ENCODE assay signal across 8 cellular contexts in the genomic region with DNA sequence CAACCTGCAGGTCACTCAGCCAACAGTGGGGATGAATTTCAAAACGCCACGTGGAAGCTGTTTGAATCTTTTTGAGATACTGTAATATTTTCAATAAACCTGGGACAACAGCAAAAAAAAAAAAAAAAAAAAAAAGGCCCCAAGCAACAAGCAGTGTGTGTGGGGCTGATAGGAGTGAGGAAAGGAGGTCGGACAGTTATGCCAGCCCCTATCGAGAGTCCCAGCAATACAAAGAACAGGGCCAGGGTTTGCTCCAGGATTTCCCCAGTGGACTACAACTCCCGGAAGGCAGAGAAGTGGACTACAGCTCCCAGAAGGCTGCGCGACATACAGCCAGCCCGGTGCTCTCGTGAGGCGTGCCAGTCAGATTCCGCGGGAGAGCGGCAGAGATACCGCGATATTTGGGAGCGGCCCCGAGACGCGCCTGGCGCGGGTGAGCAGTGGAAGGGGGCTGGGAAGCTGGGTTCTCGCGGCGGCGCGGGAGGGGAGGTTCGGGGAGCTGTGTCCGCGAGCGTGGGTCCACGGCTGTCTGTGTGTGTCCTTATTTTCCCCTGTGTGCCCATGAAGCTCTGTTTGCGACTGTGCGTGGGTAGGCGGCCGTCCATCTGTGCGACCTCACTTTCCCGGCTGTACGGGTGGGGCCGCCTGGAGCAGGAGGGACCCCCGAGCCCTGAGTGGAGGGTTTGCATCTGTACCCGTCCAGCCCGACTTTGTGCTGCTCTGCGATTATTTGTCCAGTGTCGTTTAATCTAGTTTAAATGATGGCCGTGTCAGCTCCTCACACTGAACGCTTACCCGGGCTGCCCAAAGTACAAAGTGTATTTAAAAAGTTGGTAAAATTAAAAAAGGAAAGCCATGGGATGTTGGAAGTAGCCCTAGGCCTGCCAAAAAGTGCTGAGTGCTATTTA. TPM values are rescaled to one million over a fixed set of nuclear protein-coding genes. Genes with fewer than 3 reads are reported as not detected.
DNase-seq lines count a peak whose midpoint lies in the region; ATAC-seq and TF ChIP-seq lines count a peak whose summit lies in the region.

A gene with protein sequence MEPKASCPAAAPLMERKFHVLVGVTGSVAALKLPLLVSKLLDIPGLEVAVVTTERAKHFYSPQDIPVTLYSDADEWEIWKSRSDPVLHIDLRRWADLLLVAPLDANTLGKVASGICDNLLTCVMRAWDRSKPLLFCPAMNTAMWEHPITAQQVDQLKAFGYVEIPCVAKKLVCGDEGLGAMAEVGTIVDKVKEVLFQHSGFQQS (plus strand): TSS at position 397 of the 908 bp plus-strand sequence. CDS start 4,729 bp downstream, outside the sequence.

- no peaks in the 10 kb centered on the region for H3K27me3 ChIP-seq in BJ (ENCODE audit: control insufficient read depth, insufficient read depth, low read length)

- DNase-seq in BJ (ENCODE audit: low read depth) (peak; percentile 51), NCI-H69 (lab: John Stamatoyannopoulos, UW) (peak; percentile 95), coronary artery (ENCODE audit: low spot score) (peak; percentile 97), left colon (peak; percentile 97)
- DNase-seq in activated CD4-positive, alpha-beta T cell treated with anti-CD3 and anti-CD28 coated beads, Interleukin-2, amount 10 ng/mL, durations not matched to agents 7 days and 5 days, result peak; percentile 97
- DNase-seq in stimulated activated CD4-positive, alpha-beta T cell treated with anti-CD3 and anti-CD28 coated beads, Interleukin-1b, Interleukin-23, amount 100 ng/mL, for 48 hours, result peak; percentile 96

- TF ChIP-seq CTCF in BJ (IDR thresholded peaks at IDR 0.05; ENCODE audit: insufficient read depth, low read depth, low read length) (no peak), coronary artery (IDR thresholded peaks at IDR 0.05) (no peak)

- H3K27ac ChIP-seq in coronary artery, result peak within 1 kb of the TSS; percentile 86 to 88

- H3K36me3 Mint-ChIP-seq in activated CD4-positive, alpha-beta T cell treated with anti-CD3 and anti-CD28 coated beads, Interleukin-2, amount 10 ng/mL, durations not matched to agents 7 days and 5 days (ENCODE audit: low read depth), result peaks cover 5% of the 10 kb centered on the region

- no peaks in the 10 kb centered on the region for H3K9me3 Mint-ChIP-seq in activated CD4-positive, alpha-beta T cell treated with anti-CD3 and anti-CD28 coated beads, Interleukin-2, amount 10 ng/mL, durations not matched to agents 7 days and 5 days

- 0 out of 2 replicates have a peak, but pooled peaks cover 1% of the 10 kb centered on the region for H3K36me3 ChIP-seq in BJ (ENCODE audit: control insufficient read depth, insufficient read depth, low read length)

- H3K4me1 Mint-ChIP-seq in activated CD4-positive, alpha-beta T cell treated with anti-CD3 and anti-CD28 coated beads, Interleukin-2, amount 10 ng/mL, durations not matched to agents 7 days and 5 days, result peaks cover 32% of the 10 kb centered on the region

- peak within 1 kb of the TSS; percentile 99 for H3K4me3 ChIP-seq in BJ (ENCODE audit: low read depth, low read length)
- H3K4me3 ChIP-seq in coronary artery, result peak within 1 kb of the TSS; percentile 81

- H3K4me3 Mint-ChIP-seq in activated CD4-positive, alpha-beta T cell treated with anti-CD3 and anti-CD28 coated beads, Interleukin-2, amount 10 ng/mL, durations not matched to agents 7 days and 5 days, result peak within 1 kb of the TSS; percentile 97

- peak within 1 kb of the TSS; percentile 99 for H3K27ac Mint-ChIP-seq in activated CD4-positive, alpha-beta T cell treated with anti-CD3 and anti-CD28 coated beads, Interleukin-2, amount 10 ng/mL, durations not matched to agents 7 days and 5 days

- POLR2A ChIA-PET in BJ (lab: Charles Lee), result no interaction called here
- POLR2A ChIA-PET in activated CD4-positive, alpha-beta T cell treated with anti-CD3 and anti-CD28 coated beads, Interleukin-2, amount 10 ng/mL, durations not matched to agents 7 days and 5 days (lab: Charles Lee), result interaction anchor here (0.5 to 1.3 kb wide), 4 partner anchors 20 to 428 kb away, joined by 3 to 11 read pairs (median 3); partner anchors contain the start of genes SCAMP5 and SIN3A

- no peaks in the 10 kb centered on the region for H3K27me3 Mint-ChIP-seq in activated CD4-positive, alpha-beta T cell treated with anti-CD3 and anti-CD28 coated beads, Interleukin-2, amount 10 ng/mL, durations not matched to agents 7 days and 5 days

- intact Hi-C loops in left colon (cut with DNase I, micrococcal nuclease), result no loop called here

- ATAC-seq in GM19328 (IDR thresholded peaks at IDR 0.05; ENCODE audit: unreplicated experiment), result peak; percentile 95
- peak; percentile 94 for ATAC-seq in HG03520 (IDR thresholded peaks at IDR 0.05; ENCODE audit: unreplicated experiment)
- peak; percentile 97 for ATAC-seq in left colon

- CTCF ChIA-PET in BJ (lab: Yijun Ruan, JAX), result interaction anchor here (0.8 to 10.3 kb wide), 5 partner anchors 20 to 226 kb away, joined by 3 to 237 read pairs (median 4); partner anchors contain the start of gene C15orf39
- CTCF ChIA-PET in activated CD4-positive, alpha-beta T cell treated with anti-CD3 and anti-CD28 coated beads, Interleukin-2, amount 10 ng/mL, durations not matched to agents 7 days and 5 days (lab: Charles Lee), result interaction anchor here (0.6 to 2.2 kb wide), 7 partner anchors 11 to 181 kb away, joined by 3 to 14 read pairs (median 4); partner anchors contain the start of gene C15orf39

RNA-seq across cellular contexts. Expression of the gene that starts here (rescaled TPM):
- polyA plus RNA-seq in BJ (2011; rRNA removed), result 8.2 and 11.1 TPM in 2 replicates
- 4.2 and 5.2 TPM in 2 replicates for polyA minus RNA-seq in BJ (2011; rRNA and poly(A)+ RNA removed)
- total RNA-seq in activated CD4-positive, alpha-beta T cell treated with anti-CD3 and anti-CD28 coated beads, Interleukin-2, amount 10 ng/mL, durations not matched to agents 7 days and 5 days, result 10 to 100 TPM; 19.6 to 20.7 TPM
- 10 to 100 TPM; 11.1 to 13.6 TPM for total RNA-seq in left colon

Comparison
In these comparisons a context has a peak if more than half of its experiments do, and no peak if none do; other contexts are left out.
1. Peak in every context shown above with its lines: DNase-seq, ATAC-seq, H3K4me3 ChIP-seq and H3K27ac ChIP-seq.